ENCODE assay signal across 13 cellular contexts in the genomic region with DNA sequence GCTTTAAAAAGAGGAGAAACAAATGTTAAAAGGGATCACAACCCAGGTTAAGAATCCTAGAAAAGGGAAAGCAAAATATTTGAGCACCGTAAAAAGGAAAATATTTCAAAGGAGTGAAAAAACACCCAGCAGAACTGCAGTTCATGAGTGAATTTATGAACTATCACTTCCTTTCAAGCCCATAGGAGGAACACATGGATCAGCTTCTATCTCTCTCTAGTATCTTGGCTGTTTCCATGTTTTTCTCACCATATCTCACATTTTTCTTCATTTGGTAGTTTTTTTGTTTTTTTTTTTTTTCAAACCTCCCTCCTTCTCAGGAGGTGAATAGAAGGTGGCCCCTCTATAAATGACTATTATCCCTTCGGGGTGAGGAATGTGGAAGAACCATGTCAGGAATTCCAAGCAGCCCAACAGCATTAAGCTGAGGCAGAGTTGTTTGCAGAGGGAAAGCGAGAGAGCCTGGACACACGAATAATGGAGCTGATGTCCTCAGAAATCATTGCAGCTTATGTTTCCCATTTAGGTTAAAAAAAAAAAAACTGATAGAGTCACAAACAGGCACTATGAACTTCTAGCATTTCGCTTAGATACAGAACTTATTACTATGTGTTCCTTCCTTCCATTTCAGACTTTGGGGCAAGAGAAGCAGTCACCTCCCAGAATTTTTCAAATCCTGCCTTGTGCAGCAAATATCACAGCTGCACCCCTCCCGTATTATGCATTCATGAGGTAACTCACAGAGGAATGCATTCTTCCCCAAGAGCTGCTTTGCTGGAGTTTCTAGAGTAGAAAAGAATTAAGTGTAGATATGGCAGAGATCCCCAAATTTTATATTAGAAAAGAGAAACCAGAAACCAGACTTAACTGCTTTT.
DNase-seq lines count a peak whose midpoint lies in the region; ATAC-seq, FAIRE-seq and TF ChIP-seq lines count a peak whose summit lies in the region.
"Had no signal": no experiment of that assay in that cellular context is flagged by ENCODE, and none has a peak within 500 bp of the region (broad histone marks: within the 10 kb centered on the region; RNA-seq: fewer than 3 reads in every experiment).

No MANE protein-coding gene starts in this region.

- FAIRE-seq in astrocyte (lab: Jason Lieb, UNC): peak; percentile 89

- peak overlapping the region; percentile 20 for H2AFZ ChIP-seq in astrocyte (ENCODE audit: low read depth, low read length)

- H3K27me3 Mint-ChIP-seq in astrocyte (ENCODE audit: low read depth, unreplicated experiment): no peaks in the 10 kb centered on the region

- ATAC-seq in HG03432 (IDR thresholded peaks at IDR 0.05; ENCODE audit: unreplicated experiment) (no peak), Right ventricle myocardium inferior (no peak)
- ATAC-seq: activated CD4-positive, alpha-beta T cell treated with anti-CD3 and anti-CD28 coated beads for 36 hours; natural killer cell had no signal

- peak overlapping the region; percentile 38 for H3K27ac ChIP-seq in astrocyte (ENCODE audit: low read depth, low read length)

- H3K27me3 ChIP-seq in HAP-1 (ENCODE audit: low read depth) (no peaks in the 10 kb centered on the region), astrocyte (ENCODE audit: insufficient read depth, low read length) (no peaks in the 10 kb centered on the region)

- no peaks in the 10 kb centered on the region for H3K79me2 ChIP-seq in astrocyte (ENCODE audit: insufficient read depth, low read length)

- no peak for TF ChIP-seq CTCF in astrocyte (IDR thresholded peaks at IDR 0.05; ENCODE audit: insufficient read depth, low read depth, low read length)

- H3K4me1 Mint-ChIP-seq in astrocyte (ENCODE audit: low read depth, unreplicated experiment): peaks cover 31% of the 10 kb centered on the region
- H3K4me1 Mint-ChIP-seq: natural killer cell had no signal

- H3K4me3 Mint-ChIP-seq in astrocyte (ENCODE audit: unreplicated experiment): peak overlapping the region; percentile 24
- H3K4me3 Mint-ChIP-seq: activated CD4-positive, alpha-beta T cell treated with anti-CD3 and anti-CD28 coated beads for 36 hours; natural killer cell had no signal

- intact Hi-C loops in Right ventricle myocardium inferior (cut with DNase I): no loop called here

- peak; percentile 52 for DNase-seq in A172 (ENCODE audit: low spot score)
- DNase-seq in HAP-1 (ENCODE audit: low spot score in 2 of 2): peak; percentile 26 to 47
- peak; percentile 69 for DNase-seq in astrocyte (ENCODE audit: low read depth)
- peak; percentile 68 for DNase-seq in iris pigment epithelial cell (ENCODE audit: low read depth)
- DNase-seq in NCI-H2227 (lab: John Stamatoyannopoulos, UW; ENCODE audit: unreplicated experiment): no peak
- DNase-seq in epidermal melanocyte (ENCODE audit: insufficient read length, low spot score): no peak
- DNase-seq in Right ventricle myocardium inferior (ENCODE audit: missing footprints): no peak
- DNase-seq: activated CD4-positive, alpha-beta T cell treated with anti-CD3 and anti-CD28 coated beads for 36 hours; activated gamma-delta T cell; hippocampal formation; natural killer cell; stimulated activated naive CD4-positive, alpha-beta T cell had no signal

- H3K36me3 Mint-ChIP-seq in astrocyte (ENCODE audit: low read depth, unreplicated experiment): no peaks in the 10 kb centered on the region
- H3K36me3 Mint-ChIP-seq: natural killer cell had no signal

- H3K36me3 ChIP-seq in HAP-1 (replicated peaks) (no peaks in the 10 kb centered on the region), astrocyte (ENCODE audit: insufficient read depth, low read length) (no peaks in the 10 kb centered on the region)

- H3K9me3 ChIP-seq in HAP-1: no peaks in the 10 kb centered on the region
- H3K9me3 ChIP-seq in astrocyte (ENCODE audit: insufficient read depth, low read depth, low read length): no peaks in the 10 kb centered on the region

- no peaks in the 10 kb centered on the region for H4K20me1 ChIP-seq in astrocyte (ENCODE audit: insufficient read depth, low read length)

- in situ Hi-C loops in HAP-1 (cut with MboI; ENCODE audit: low sequenced_read_pairs): no loop called here

- no peak overlapping the region for H3K4me3 ChIP-seq in HAP-1
- H3K4me3 ChIP-seq in astrocyte (ENCODE audit: insufficient read depth, low read depth, low read length): no peak overlapping the region

- peak overlapping the region; percentile 75 for H3K4me2 ChIP-seq in astrocyte (ENCODE audit: low read length)

- H3K27ac Mint-ChIP-seq in astrocyte (ENCODE audit: unreplicated experiment): peak overlapping the region; percentile 88
- H3K27ac Mint-ChIP-seq: activated CD4-positive, alpha-beta T cell treated with anti-CD3 and anti-CD28 coated beads for 36 hours; natural killer cell had no signal

- H3K4me1 ChIP-seq in HAP-1 (peaks cover 27% of the 10 kb centered on the region), astrocyte (ENCODE audit: insufficient read depth, low read length) (peaks cover 21% of the 10 kb centered on the region)

- peak overlapping the region; percentile 39 for H3K9ac ChIP-seq in astrocyte (ENCODE audit: low read length)

- H3K9me3 Mint-ChIP-seq in astrocyte (ENCODE audit: unreplicated experiment): no peaks in the 10 kb centered on the region

Comparison
In these comparisons a context has a peak if more than half of its experiments do, and no peak if none do; other contexts are left out.
1. DNase-seq: peak in A172 (single experiment), HAP-1 (2 of 2), astrocyte (single experiment) and iris pigment epithelial cell (single experiment); none in NCI-H2227 (single experiment), epidermal melanocyte (single experiment) and Right ventricle myocardium inferior (single experiment).